Comparison of ENCODE assay signal across 15 cellular contexts in the genomic region with DNA sequence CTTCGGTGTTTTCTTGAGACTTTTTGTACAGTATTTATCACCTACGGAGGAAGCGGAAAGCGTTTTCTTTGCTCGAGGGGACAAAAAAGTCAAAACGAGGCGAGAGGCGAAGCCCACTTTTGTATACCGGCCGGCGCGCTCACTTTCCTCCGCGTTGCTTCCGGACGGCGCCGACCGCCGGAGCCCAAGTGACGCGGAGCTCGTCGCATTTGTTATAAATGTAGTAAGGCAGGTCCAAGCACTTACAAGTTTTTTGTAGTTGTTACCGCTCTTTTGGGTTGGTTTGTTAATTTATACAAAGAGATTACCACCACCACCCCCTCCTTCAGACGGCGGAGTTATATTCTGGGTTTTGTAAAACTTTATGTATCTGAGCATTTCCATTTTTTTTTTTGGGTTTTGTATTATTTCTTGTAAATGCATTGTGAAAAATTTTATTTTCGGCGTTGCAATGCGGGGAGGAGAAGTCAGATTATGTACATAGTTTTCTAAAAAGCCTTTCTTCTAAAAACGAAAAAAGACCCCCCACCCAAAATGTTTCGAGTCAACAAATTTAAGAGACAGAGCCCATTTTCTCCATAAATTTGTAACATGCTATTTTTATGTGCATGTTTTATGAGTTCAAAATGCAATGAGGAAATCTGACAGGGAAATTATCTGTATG. TPM values are rescaled to one million over a fixed set of nuclear protein-coding genes. Genes with fewer than 3 reads are reported as not detected.
A peak's percentile ranks its signal among the peaks of the same experiment; 100 is the strongest.
DNase-seq lines count a peak whose midpoint lies in the region; ATAC-seq and TF ChIP-seq lines count a peak whose summit lies in the region.
"Had no signal": no experiment of that assay in that cellular context is flagged by ENCODE, and none has a peak within 500 bp of the region (broad histone marks: within the 10 kb centered on the region; RNA-seq: fewer than 3 reads in every experiment).

No MANE protein-coding gene starts in this region.

- no peak for DNase-seq in stimulated activated naive CD8-positive, alpha-beta T cell treated with anti-CD3 and anti-CD28 coated beads, Interleukin-15, Interleukin-2, amounts not matched to agents 100 U/mL and 50 U/mL, for 24 hours
- DNase-seq in activated CD4-positive, alpha-beta memory T cell treated with anti-CD3 and anti-CD28 coated beads for 36 hours = no peak
- DNase-seq in immature natural killer cell = peak in 1 of 3 donors; percentile 3
- DNase-seq in WERI-Rb-1 = no peak
- DNase-seq in GM10266 (ENCODE audit: extremely low spot score) = no peak
- DNase-seq: activated gamma-delta T cell treated with Interleukin-2 at 50 U/mL for 16 hours, colonic mucosa, foreskin fibroblast, Kasumi-1, kidney, NCI-H446 had no signal

- H3K36me3 Mint-ChIP-seq in stimulated activated naive CD8-positive, alpha-beta T cell treated with anti-CD3 and anti-CD28 coated beads, Interleukin-15, Interleukin-2, amounts not matched to agents 100 ng/mL and 50 ng/mL, for 24 hours (ENCODE audit: low read depth) = peaks cover 12% of the 10 kb centered on the region
- peaks cover 12% of the 10 kb centered on the region for H3K36me3 Mint-ChIP-seq in activated CD4-positive, alpha-beta memory T cell treated with anti-CD3 and anti-CD28 coated beads for 36 hours
- H3K36me3 Mint-ChIP-seq in immature natural killer cell = peaks cover 0 to 17% (median 7%) of the 10 kb centered on the region in 3 donors

- intact Hi-C loops in activated CD4-positive, alpha-beta memory T cell treated with anti-CD3 and anti-CD28 coated beads for 36 hours (cut with micrococcal nuclease) = no loop called here

- no peak overlapping the region for H3K27ac ChIP-seq in WERI-Rb-1
- H3K27ac ChIP-seq: C4-2B, colonic mucosa had no signal

- no peak overlapping the region for H3K4me3 ChIP-seq in WERI-Rb-1 (ENCODE audit: low read depth, low read length)
- H3K4me3 ChIP-seq: colonic mucosa had no signal

- H3K27me3 ChIP-seq in WERI-Rb-1 (ENCODE audit: insufficient read depth, low read depth, severe bottlenecking) = peaks cover 84% of the 10 kb centered on the region

- no peak for TF ChIP-seq CTCF in WERI-Rb-1 (IDR thresholded peaks at IDR 0.05; ENCODE audit: low read depth, low read length)
- TF ChIP-seq CTCF in GM10266 (IDR thresholded peaks at IDR 0.05; ENCODE audit: control insufficient read depth, insufficient read depth, low read depth, missing control alignments) = no peak

- ATAC-seq in stimulated activated naive CD8-positive, alpha-beta T cell treated with anti-CD3 and anti-CD28 coated beads, Interleukin-15, Interleukin-2, amounts not matched to agents 100 U/mL and 50 U/mL, for 24 hours = no peak
- no peak for ATAC-seq in HG02970 (IDR thresholded peaks at IDR 0.05; ENCODE audit: low FRiP score, unreplicated experiment)
- no peak for ATAC-seq in HG03025 (IDR thresholded peaks at IDR 0.05; ENCODE audit: low FRiP score, unreplicated experiment)

- peak overlapping the region; percentile 30 for H3K4me3 Mint-ChIP-seq in stimulated activated naive CD8-positive, alpha-beta T cell treated with anti-CD3 and anti-CD28 coated beads, Interleukin-15, Interleukin-2, amounts not matched to agents 100 ng/mL and 50 ng/mL, for 24 hours
- peak overlapping the region; percentile 21 for H3K4me3 Mint-ChIP-seq in activated CD4-positive, alpha-beta memory T cell treated with anti-CD3 and anti-CD28 coated beads for 36 hours
- H3K4me3 Mint-ChIP-seq in immature natural killer cell = peak overlapping the region; percentile 41 to 63 (median 46)

- H3K36me3 ChIP-seq in WERI-Rb-1 = no peaks in the 10 kb centered on the region
- H3K36me3 ChIP-seq: colonic mucosa had no signal

- CTCF ChIA-PET in activated CD4-positive, alpha-beta memory T cell treated with anti-CD3 and anti-CD28 coated beads for 36 hours (lab: Charles Lee) = no interaction called here

- POLR2A ChIA-PET in activated CD4-positive, alpha-beta memory T cell treated with anti-CD3 and anti-CD28 coated beads for 36 hours (lab: Charles Lee) = no interaction called here

- H3K27ac Mint-ChIP-seq in stimulated activated naive CD8-positive, alpha-beta T cell treated with anti-CD3 and anti-CD28 coated beads, Interleukin-15, Interleukin-2, amounts not matched to agents 100 ng/mL and 50 ng/mL, for 24 hours = peak overlapping the region; percentile 26
- no peak overlapping the region for H3K27ac Mint-ChIP-seq in activated CD4-positive, alpha-beta memory T cell treated with anti-CD3 and anti-CD28 coated beads for 36 hours
- H3K27ac Mint-ChIP-seq in immature natural killer cell = peak overlapping the region in 1 of 6 donors; percentile 73

- peaks cover 65% of the 10 kb centered on the region for H3K27me3 Mint-ChIP-seq in stimulated activated naive CD8-positive, alpha-beta T cell treated with anti-CD3 and anti-CD28 coated beads, Interleukin-15, Interleukin-2, amounts not matched to agents 100 ng/mL and 50 ng/mL, for 24 hours
- H3K27me3 Mint-ChIP-seq in activated CD4-positive, alpha-beta memory T cell treated with anti-CD3 and anti-CD28 coated beads for 36 hours = peaks cover 51% of the 10 kb centered on the region
- H3K27me3 Mint-ChIP-seq in immature natural killer cell (ENCODE audit: low read depth in 3 of 3) = peaks cover 34 to 68% (median 53%) of the 10 kb centered on the region in 3 donors

- peaks cover 7% of the 10 kb centered on the region for H3K9me3 Mint-ChIP-seq in stimulated activated naive CD8-positive, alpha-beta T cell treated with anti-CD3 and anti-CD28 coated beads, Interleukin-15, Interleukin-2, amounts not matched to agents 100 ng/mL and 50 ng/mL, for 24 hours
- H3K9me3 Mint-ChIP-seq in activated CD4-positive, alpha-beta memory T cell treated with anti-CD3 and anti-CD28 coated beads for 36 hours = no peaks in the 10 kb centered on the region
- H3K9me3 Mint-ChIP-seq in immature natural killer cell = peaks cover 12 to 50% (median 31%) of the 10 kb centered on the region in 6 donors

- H3K9me3 ChIP-seq in WERI-Rb-1 (ENCODE audit: severe bottlenecking) = peaks cover 64% of the 10 kb centered on the region
- H3K9me3 ChIP-seq: colonic mucosa had no signal

- peaks cover 22% of the 10 kb centered on the region for H3K4me1 Mint-ChIP-seq in stimulated activated naive CD8-positive, alpha-beta T cell treated with anti-CD3 and anti-CD28 coated beads, Interleukin-15, Interleukin-2, amounts not matched to agents 100 ng/mL and 50 ng/mL, for 24 hours (ENCODE audit: low read depth)
- peaks cover 14% of the 10 kb centered on the region for H3K4me1 Mint-ChIP-seq in activated CD4-positive, alpha-beta memory T cell treated with anti-CD3 and anti-CD28 coated beads for 36 hours (ENCODE audit: low read depth)
- H3K4me1 Mint-ChIP-seq in immature natural killer cell = peaks cover 16 to 23% of the 10 kb centered on the region in 2 donors

RNA-seq across cellular contexts. Expression of a gene that starts 2.2 kb away (rescaled TPM):
- not detected for total RNA-seq in activated CD4-positive, alpha-beta memory T cell treated with anti-CD3 and anti-CD28 coated beads for 36 hours
- polyA plus RNA-seq in immature natural killer cell = not detected
- total RNA-seq: colonic mucosa, kidney had no signal
